19 cellular contexts compared by ENCODE assay signal in the genomic region with DNA sequence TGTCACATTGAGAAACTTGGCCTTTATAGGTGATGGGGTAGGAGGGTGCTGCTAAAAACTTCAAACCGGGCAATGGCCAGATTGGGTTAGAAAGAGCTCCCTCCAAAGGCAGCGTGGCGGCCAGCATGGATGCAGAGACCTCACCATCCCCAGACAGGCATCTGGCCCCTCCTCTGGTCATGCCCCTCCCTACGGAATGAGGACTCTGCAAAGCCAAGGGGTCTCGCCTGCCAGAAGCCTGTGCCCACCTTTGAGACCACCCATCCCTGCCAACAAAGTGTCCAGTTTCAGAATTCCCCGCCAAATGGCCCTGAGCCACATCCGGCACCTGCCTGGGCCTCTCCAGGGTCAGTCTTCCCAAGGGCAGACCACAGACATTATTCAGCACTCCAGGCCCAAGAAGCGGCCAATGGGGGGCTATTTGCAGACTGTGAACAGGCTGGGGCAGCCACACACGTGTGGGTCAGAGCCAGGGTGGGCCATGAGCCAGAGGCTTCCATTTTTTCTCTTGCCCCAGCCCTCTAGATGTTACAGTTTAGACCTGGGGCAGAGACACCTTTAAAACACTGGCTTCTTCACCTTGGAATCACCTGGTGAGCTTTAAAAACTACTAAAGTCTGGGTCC. TPM values are rescaled to one million over a fixed set of nuclear protein-coding genes. Genes with fewer than 3 reads are reported as not detected.
DNase-seq lines count a peak whose midpoint lies in the region; ATAC-seq, FAIRE-seq and TF ChIP-seq lines count a peak whose summit lies in the region.
"Had no signal": no experiment of that assay in that cellular context is flagged by ENCODE, and none has a peak within 500 bp of the region (broad histone marks: within the 10 kb centered on the region; RNA-seq: fewer than 3 reads in every experiment).

No MANE protein-coding gene starts in this region.

- no peak for TF ChIP-seq POLR2A in H1 (IDR thresholded peaks at IDR 0.05; ENCODE audit: control extremely low read depth in 1 of 2, low read depth in 2 of 2, low read length in 2 of 2)

- no peak for TF ChIP-seq EP300 in H1 (IDR thresholded peaks at IDR 0.05; ENCODE audit: borderline replicate concordance in 1 of 2, low read depth in 2 of 2, low read length in 2 of 2)

- no peak overlapping the region for H3K23ac ChIP-seq in H9 (ENCODE audit: insufficient read length, low read depth, low read length)
- no peak overlapping the region for H3K23ac ChIP-seq in H1 (ENCODE audit: insufficient read length)
- peak overlapping the region; percentile 7 for H3K23ac ChIP-seq in neuronal stem cell (ENCODE audit: low read depth, low read length, poor library complexity)

- no peaks in the 10 kb centered on the region for H3K23me2 ChIP-seq in H9 (ENCODE audit: insufficient read length, low read depth, low read length, poor library complexity, severe bottlenecking)
- no peaks in the 10 kb centered on the region for H3K23me2 ChIP-seq in H1 (ENCODE audit: low read depth, low read length)

- no peaks in the 10 kb centered on the region for H3K79me2 ChIP-seq in H9 (ENCODE audit: insufficient read depth, low read length)
- no peaks in the 10 kb centered on the region for H3K79me2 ChIP-seq in H1 (ENCODE audit: control insufficient read depth in 1 of 2, insufficient read depth in 2 of 2, low read length in 2 of 2)

- no peak overlapping the region for H2BK12ac ChIP-seq in H9 (ENCODE audit: insufficient read length, low read depth, low read length)
- no peak overlapping the region for H2BK12ac ChIP-seq in H1 (ENCODE audit: low read depth, low read length)
- no peak overlapping the region for H2BK12ac ChIP-seq in neuronal stem cell (ENCODE audit: low read length)

- TF ChIP-seq RAD21 in H1 (IDR thresholded peaks at IDR 0.05 in 1 of 2, conservative IDR thresholded peaks at IDR 0.05 in 1 of 2; ENCODE audit: low read depth in 2 of 2, low read length in 2 of 2) = no peak

- no peak for FAIRE-seq in H1 (lab: Jason Lieb, UNC)

- no peaks in the 10 kb centered on the region for H3K27me3 ChIP-seq in BLaER1 treated with 17β-estradiol and CSF1 and Interleukin-3, amounts not matched to agents 10 nM and 100 nM
- no peaks in the 10 kb centered on the region for H3K27me3 ChIP-seq in H9 (ENCODE audit: insufficient read depth, low read length)
- H3K27me3 ChIP-seq in H1 (replicated peaks in 1 of 4; ENCODE audit: control insufficient read depth in 3 of 4, extremely low read depth in 1 of 4, insufficient read depth in 3 of 4, low read length in 3 of 4) = peaks cover 0 to 8% (median 3%) of the 10 kb centered on the region in 4 experiments; a peak in 4 of 7 replicates
- H3K27me3 ChIP-seq in neuronal stem cell (ENCODE audit: control insufficient read depth in 3 of 3, insufficient read depth in 3 of 3, low read depth in 1 of 3, low read length in 3 of 3) = no peaks in the 10 kb centered on the region
- H3K27me3 ChIP-seq: BE2C had no signal

- H2BK5ac ChIP-seq in H9 (ENCODE audit: insufficient read length, low read length) (no peak overlapping the region), H1 (ENCODE audit: low read depth, low read length) (no peak overlapping the region), neuronal stem cell (ENCODE audit: low read length) (no peak overlapping the region)

- H4K20me1 ChIP-seq in BLaER1 treated with 17β-estradiol and CSF1 and Interleukin-3, amounts not matched to agents 10 nM and 100 nM = no peaks in the 10 kb centered on the region
- H4K20me1 ChIP-seq in H9 (ENCODE audit: control insufficient read depth, insufficient read depth, insufficient read length) (no peaks in the 10 kb centered on the region), H1 (replicated peaks in 1 of 2; ENCODE audit: control insufficient read depth in 1 of 2, insufficient read depth in 2 of 2, low read length in 2 of 2) (no peaks in the 10 kb centered on the region)

- H3K36me3 Mint-ChIP-seq in H9 (ENCODE audit: insufficient read depth in 1 of 3, low read depth in 3 of 3) = no peaks in the 10 kb centered on the region; a peak in 1 of 7 replicates
- no peaks in the 10 kb centered on the region for H3K36me3 Mint-ChIP-seq in Calu3 (ENCODE audit: insufficient read depth, unreplicated experiment)

- peak overlapping the region in 6 of 11 experiments; percentile 6 to 57 (median 46); a peak in 9 of 22 replicates for H3K27ac ChIP-seq in BLaER1 treated with 17β-estradiol and CSF1 and Interleukin-3, amounts not matched to agents 10 nM and 100 nM
- H3K27ac ChIP-seq in H9 (ENCODE audit: insufficient read length, low read depth, low read length) (no peak overlapping the region), H1 (ENCODE audit: low read depth, low read length) (no peak overlapping the region), neuronal stem cell (replicated peaks; ENCODE audit: low read length) (no peak overlapping the region)
- H3K27ac ChIP-seq: SJSA1 had no signal

- peaks cover 0 to 12% (median 0%) of the 10 kb centered on the region in 11 experiments; a peak in 1 of 22 replicates for H3K9me3 ChIP-seq in BLaER1 treated with 17β-estradiol and CSF1 and Interleukin-3, amounts not matched to agents 10 nM and 100 nM (replicated peaks in 1 of 11)
- H3K9me3 ChIP-seq in H9 (ENCODE audit: control insufficient read depth, low read depth, low read length) = no peaks in the 10 kb centered on the region
- no peaks in the 10 kb centered on the region for H3K9me3 ChIP-seq in H1 (ENCODE audit: insufficient read depth in 2 of 2, low read depth in 1 of 2, low read length in 1 of 2)
- H3K9me3 ChIP-seq in neuronal stem cell (replicated peaks in 1 of 2; ENCODE audit: control insufficient read depth in 2 of 2, insufficient read depth in 1 of 2, low read depth in 1 of 2, low read length in 2 of 2) = no peaks in the 10 kb centered on the region
- H3K9me3 ChIP-seq: BE2C, SJSA1 had no signal

- peaks cover 13 to 30% of the 10 kb centered on the region in 2 experiments for H3K4me1 Mint-ChIP-seq in H9
- no peaks in the 10 kb centered on the region for H3K4me1 Mint-ChIP-seq in Calu3 (ENCODE audit: low read depth, unreplicated experiment)

- no CpG with 5 or more reads among the region's 9 CpGs for WGBS in H9 (ENCODE audit: extremely low coverage, insufficient read length, low lambda C conversion rate)
- WGBS in H1 (ENCODE audit: extremely low coverage in 1 of 2, insufficient coverage in 1 of 2, insufficient read length in 1 of 2, insufficient replicate concordance in 2 of 2, low coverage in 1 of 2, low lambda C conversion rate in 2 of 2, missing lambda C conversion rate in 1 of 2), 2 experiments = 70% methylated on average over 9 of the region's 9 CpGs; no CpG with 5 or more reads in 1 of the 2 experiments
- WGBS in neuronal stem cell (ENCODE audit: extremely low coverage in 2 of 2, insufficient read length in 2 of 2, insufficient replicate concordance in 1 of 2), 2 donors = no CpG with 5 or more reads among the region's 9 CpGs

- CTCF ChIA-PET in H1 (lab: Charles Lee; ENCODE audit: partially characterized antibody) (interaction anchor here (0.7 to 22.0 kb wide), 7 partner anchors 2 to 61 kb away, joined by 3 to 513 read pairs (median 4); a partner anchor contains a TSS), Calu3 (lab: Charles Lee) (no interaction called here)

- no peak overlapping the region for H3K27ac Mint-ChIP-seq in H9
- no peak overlapping the region for H3K27ac Mint-ChIP-seq in Calu3 (ENCODE audit: unreplicated experiment)

- H3T11ph ChIP-seq in H9 (ENCODE audit: low read length) = no peak overlapping the region

- H3K27me3 Mint-ChIP-seq in H9 (ENCODE audit: low read depth) = peaks cover 63% of the 10 kb centered on the region
- H3K27me3 Mint-ChIP-seq in Calu3 (ENCODE audit: unreplicated experiment) = peaks cover 89% of the 10 kb centered on the region

- TF ChIP-seq CTCF in H9 (conservative IDR thresholded peaks at IDR 0.05) (0 out of 3 replicates have a peak, but pooled peaks have one; percentile 20), H1 (IDR thresholded peaks at IDR 0.05; ENCODE audit: control extremely low read depth in 1 of 3, insufficient read depth in 1 of 3, low read depth in 1 of 3, low read length in 3 of 3) (peak in 1 of 3 experiments; percentile 18; a peak in 1 of 4 replicates), Calu3 (IDR thresholded peaks at IDR 0.05; ENCODE audit: unreplicated experiment) (no peak)

- BruUV-seq in Calu3 (replicated peaks; lab: Mats Ljungman, UMichigan) = no TSS peak

- ATAC-seq in GM21526 (IDR thresholded peaks at IDR 0.05; ENCODE audit: low FRiP score, unreplicated experiment) = no peak
- ATAC-seq in HG02623 (IDR thresholded peaks at IDR 0.05; ENCODE audit: unreplicated experiment) = no peak
- ATAC-seq: PC-3 had no signal

- intact Hi-C loops in Calu3 (cut with micrococcal nuclease; ENCODE audit: unreplicated experiment) = no loop called here

- H3K18ac ChIP-seq in H9 (ENCODE audit: insufficient read length, low read depth, low read length) (no peak overlapping the region), H1 (ENCODE audit: extremely low read depth, low read length) (no peak overlapping the region), neuronal stem cell (ENCODE audit: low read length) (peak overlapping the region; percentile 58)

- H3K79me1 ChIP-seq in H9 (ENCODE audit: insufficient read depth, low read depth, low read length, poor library complexity, severe bottlenecking) (no peaks in the 10 kb centered on the region), H1 (ENCODE audit: low read depth, low read length) (no peaks in the 10 kb centered on the region), neuronal stem cell (ENCODE audit: low read depth, low read length) (no peaks in the 10 kb centered on the region)

- no peak overlapping the region for H3K4ac ChIP-seq in H9 (ENCODE audit: low read depth, low read length)
- no peak overlapping the region for H3K4ac ChIP-seq in H1 (replicated peaks; ENCODE audit: insufficient read length, low read depth, low read length)
- no peak overlapping the region for H3K4ac ChIP-seq in neuronal stem cell (ENCODE audit: low read length)

- H2BK120ac ChIP-seq in H9 (ENCODE audit: low read depth, low read length, poor library complexity, severe bottlenecking) = no peak overlapping the region
- no peak overlapping the region for H2BK120ac ChIP-seq in H1 (replicated peaks; ENCODE audit: low read depth, low read length)
- no peak overlapping the region for H2BK120ac ChIP-seq in neuronal stem cell (ENCODE audit: low read depth, low read length)

- no peaks in the 10 kb centered on the region; a peak in 1 of 5 replicates for H3K9me3 Mint-ChIP-seq in H9
- no peaks in the 10 kb centered on the region for H3K9me3 Mint-ChIP-seq in Calu3 (ENCODE audit: low read depth, unreplicated experiment)
- H3K9me3 Mint-ChIP-seq: IgD-negative memory B cell had no signal

- DNase-seq in H9 (peak; percentile 43), H1 (ENCODE audit: low read depth in 1 of 2, low spot score in 2 of 2) (peak in 1 of 2 experiments; percentile 53), neuronal stem cell (ENCODE audit: low spot score) (no peak), NCI-H187 treated with DMSO at 0.1 percent for 48 hours (lab: John Stamatoyannopoulos, UW) (no peak), Calu3 (no peak)
- DNase-seq: BE2C, DMS 273 treated with DMSO at 0.1 percent for 48 hours, HCEC 1CT, NCI-H1436, NCI-H2107, NCI-H345, NCI-H526 treated with DMSO at 0.1 percent for 48 hours, PC-3 had no signal

- H3K56ac ChIP-seq in H9 (ENCODE audit: insufficient read length, low read depth, low read length) = no peak overlapping the region
- H3K56ac ChIP-seq in H1 (replicated peaks; ENCODE audit: insufficient read length, low read depth, low read length) = no peak overlapping the region

- H3K4me3 Mint-ChIP-seq in H9 (no peak overlapping the region), Calu3 (ENCODE audit: low read depth, unreplicated experiment) (no peak overlapping the region)

- no peaks in the 10 kb centered on the region for H3K36me3 ChIP-seq in BLaER1 treated with 17β-estradiol and CSF1 and Interleukin-3, amounts not matched to agents 10 nM and 100 nM
- H3K36me3 ChIP-seq in H1 (ENCODE audit: control insufficient read depth in 2 of 4, insufficient read depth in 4 of 4, low read length in 3 of 4) (no peaks in the 10 kb centered on the region), neuronal stem cell (replicated peaks in 1 of 2; ENCODE audit: control insufficient read depth in 2 of 2, insufficient read depth in 2 of 2, low read length in 2 of 2) (peaks cover 0 to 30% of the 10 kb centered on the region in 2 donors)
- H3K36me3 ChIP-seq: BE2C, SJSA1 had no signal

- H2AK5ac ChIP-seq in H9 (ENCODE audit: insufficient read length, low read length) (no peak overlapping the region), H1 (ENCODE audit: low read depth, low read length) (no peak overlapping the region), neuronal stem cell (ENCODE audit: low read depth, low read length) (peak overlapping the region; percentile 60)

- H4K5ac ChIP-seq in H9 (ENCODE audit: insufficient read length, low read depth, low read length) (no peak overlapping the region), H1 (ENCODE audit: insufficient read length, low read depth, low read length) (no peak overlapping the region)

- POLR2A ChIA-PET in H1 (lab: Charles Lee; ENCODE audit: partially characterized antibody) = no interaction called here

- H2BK20ac ChIP-seq in H9 (ENCODE audit: low read depth, low read length, poor library complexity, severe bottlenecking) (no peak overlapping the region), H1 (ENCODE audit: low read length) (no peak overlapping the region)

- H4K91ac ChIP-seq in H9 (ENCODE audit: insufficient read length, low read depth, low read length) (no peak overlapping the region), H1 (replicated peaks; ENCODE audit: insufficient read length, low read length) (no peak overlapping the region), neuronal stem cell (ENCODE audit: low read depth, low read length, poor library complexity) (no peak overlapping the region)

- peaks cover 13 to 55% (median 40%) of the 10 kb centered on the region in 10 experiments for H3K4me1 ChIP-seq in BLaER1 treated with 17β-estradiol and CSF1 and Interleukin-3, amounts not matched to agents 10 nM and 100 nM
- H3K4me1 ChIP-seq in H9 (ENCODE audit: insufficient read depth, low read length) (0 out of 2 replicates have a peak, but pooled peaks cover 2% of the 10 kb centered on the region), H1 (replicated peaks in 1 of 4; ENCODE audit: control insufficient read depth in 3 of 4, insufficient read depth in 4 of 4, low read length in 3 of 4) (peaks cover 0 to 9% (median 5%) of the 10 kb centered on the region in 4 experiments; a peak in 4 of 7 replicates), neuronal stem cell (ENCODE audit: control insufficient read depth in 2 of 2, insufficient read depth in 1 of 2, low read depth in 1 of 2, low read length in 2 of 2) (peaks cover 6 to 13% of the 10 kb centered on the region in 2 donors)
- H3K4me1 ChIP-seq: BE2C, SJSA1 had no signal

- H2BK15ac ChIP-seq in H9 (ENCODE audit: low read depth, low read length) (no peak overlapping the region), H1 (ENCODE audit: low read length) (no peak overlapping the region), neuronal stem cell (ENCODE audit: low read length) (peak overlapping the region; percentile 31)

- H3K14ac ChIP-seq in H9 (ENCODE audit: insufficient read depth, low read length) = no peak overlapping the region
- H3K14ac ChIP-seq in H1 (ENCODE audit: insufficient read length) = no peak overlapping the region
- no peak overlapping the region for H3K14ac ChIP-seq in neuronal stem cell (ENCODE audit: low read length)

- peak overlapping the region; percentile 41 to 96 (median 88); a peak in 21 of 22 replicates for H3K4me2 ChIP-seq in BLaER1 treated with 17β-estradiol and CSF1 and Interleukin-3, amounts not matched to agents 10 nM and 100 nM
- H3K4me2 ChIP-seq in H9 (ENCODE audit: insufficient read depth, insufficient read length, low read length) = no peak overlapping the region
- no peak overlapping the region for H3K4me2 ChIP-seq in H1 (ENCODE audit: insufficient read depth in 1 of 2, low read depth in 2 of 2, low read length in 2 of 2)
- H3K4me2 ChIP-seq in neuronal stem cell (ENCODE audit: insufficient read depth, low read length, poor library complexity, severe bottlenecking) = no peak overlapping the region

- H2AFZ ChIP-seq in H9 (ENCODE audit: low read length) (no peak overlapping the region), H1 (ENCODE audit: low read length) (no peak overlapping the region), neuronal stem cell (ENCODE audit: low read length) (no peak overlapping the region)

- H3K9ac ChIP-seq in BLaER1 treated with 17β-estradiol and CSF1 and Interleukin-3, amounts not matched to agents 10 nM and 100 nM = no peak overlapping the region
- no peak overlapping the region for H3K9ac ChIP-seq in H9 (ENCODE audit: extremely low read depth, insufficient read length, low read length)
- no peak overlapping the region for H3K9ac ChIP-seq in H1 (replicated peaks in 1 of 4; ENCODE audit: extremely low read depth in 1 of 4, low read depth in 3 of 4, low read length in 3 of 4)
- H3K9ac ChIP-seq in neuronal stem cell (ENCODE audit: low read depth, low read length, poor library complexity) = no peak overlapping the region

- H3K4me3 ChIP-seq in BLaER1 treated with 17β-estradiol and CSF1 and Interleukin-3, amounts not matched to agents 10 nM and 100 nM = peak overlapping the region in 2 of 10 experiments; percentile 33 to 39; a peak in 3 of 20 replicates
- H3K4me3 ChIP-seq in H1 (ENCODE audit: extremely low read depth in 1 of 4, insufficient read depth in 2 of 4, low read depth in 3 of 4, low read length in 4 of 4) (no peak overlapping the region), neuronal stem cell (ENCODE audit: low read length in 2 of 2) (no peak overlapping the region)
- H3K4me3 ChIP-seq: SJSA1 had no signal

- H4K8ac ChIP-seq in H9 (replicated peaks; ENCODE audit: insufficient read length, low read depth, low read length) (no peak overlapping the region), H1 (ENCODE audit: extremely low read depth, insufficient read depth, low read length) (no peak overlapping the region), neuronal stem cell (ENCODE audit: low read depth, low read length) (no peak overlapping the region)

RNA-seq across cellular contexts. Expression of a gene that starts 4.2 kb away (rescaled TPM):
- total RNA-seq in H9 (2021) (not detected in 2 replicates), Calu3 (2022) (not detected in 2 replicates)
- total RNA-seq in H1 (2021; fragmentation: NEBNext Ultra II Directional; extraction: Animal tissue kit (Norgen Biotek cat#: 25700)) = not detected in 2 replicates
- polyA plus RNA-seq in H1 (2011; rRNA removed) = 0.17 TPM in 1 of 2 replicates, not detected in the other
- polyA plus RNA-seq in H1 (2011; cell fraction: cytosol; rRNA removed) = not detected
- 0.31 TPM for polyA plus RNA-seq in H1 (2011; cell fraction: nucleus; rRNA removed)
- 0.18 to 0.19 TPM in 2 of 4 replicates, not detected in the others for polyA plus RNA-seq in H1 (2012, experiment 1 of 2)
- polyA plus RNA-seq in H1 (2012, experiment 2 of 2) = not detected
- polyA plus RNA-seq in H1 (2013, experiment 1 of 2) = 0.04 TPM
- polyA plus RNA-seq in H1 (2013, experiment 2 of 2) = not detected
- not detected in 2 replicates for polyA minus RNA-seq in H1 (2011; rRNA and poly(A)+ RNA removed)
- polyA minus RNA-seq in H1 (2011; cell fraction: cytosol; rRNA and poly(A)+ RNA removed) = not detected
- not detected for polyA minus RNA-seq in H1 (2011; cell fraction: nucleus; rRNA and poly(A)+ RNA removed)
- polyA plus RNA-seq in neuronal stem cell (2013, experiment 1 of 2) = 1.9 TPM
- 2.3 TPM for polyA plus RNA-seq in neuronal stem cell (2013, experiment 2 of 2)
- total RNA-seq: PC-3, SJSA1 had no signal
- polyA plus RNA-seq: IgD-negative memory B cell had no signal

RNA-seq across cellular contexts. Expression of a gene that starts 31.1 kb away (rescaled TPM):
- total RNA-seq in H9 (2021) = not detected in 2 replicates
- not detected in 2 replicates for total RNA-seq in H1 (2021; fragmentation: NEBNext Ultra II Directional; extraction: Animal tissue kit (Norgen Biotek cat#: 25700))
- not detected in 2 replicates for polyA plus RNA-seq in H1 (2011; rRNA removed)
- 0.04 TPM for polyA plus RNA-seq in H1 (2011; cell fraction: cytosol; rRNA removed)
- polyA plus RNA-seq in H1 (2011; cell fraction: nucleus; rRNA removed) = 0.14 TPM
- not detected in 4 replicates for polyA plus RNA-seq in H1 (2012, experiment 1 of 2)
- not detected for polyA plus RNA-seq in H1 (2012, experiment 2 of 2)
- polyA plus RNA-seq in H1 (2013, experiment 1 of 2) = not detected
- polyA plus RNA-seq in H1 (2013, experiment 2 of 2) = not detected
- polyA minus RNA-seq in H1 (2011; rRNA and poly(A)+ RNA removed) = not detected in 2 replicates
- polyA minus RNA-seq in H1 (2011; cell fraction: cytosol; rRNA and poly(A)+ RNA removed) = not detected
- polyA minus RNA-seq in H1 (2011; cell fraction: nucleus; rRNA and poly(A)+ RNA removed) = not detected
- 2.1 TPM for polyA plus RNA-seq in neuronal stem cell (2013, experiment 1 of 2)
- polyA plus RNA-seq in neuronal stem cell (2013, experiment 2 of 2) = 2.4 TPM
- not detected in 2 replicates for total RNA-seq in Calu3 (2022)
- total RNA-seq: PC-3, SJSA1 had no signal
- polyA plus RNA-seq: IgD-negative memory B cell had no signal

RNA-seq across cellular contexts. Expression of a gene that starts 46.9 kb away (rescaled TPM):
- total RNA-seq in H9 (2021) (0.28 and 0.88 TPM in 2 replicates), Calu3 (2022) (not detected in 2 replicates)
- 0.39 and 0.55 TPM in 2 replicates for total RNA-seq in H1 (2021; fragmentation: NEBNext Ultra II Directional; extraction: Animal tissue kit (Norgen Biotek cat#: 25700))
- polyA plus RNA-seq in H1 (2011; rRNA removed) = 0.53 and 0.70 TPM in 2 replicates
- 0.27 TPM for polyA plus RNA-seq in H1 (2011; cell fraction: cytosol; rRNA removed)
- 0.64 TPM for polyA plus RNA-seq in H1 (2011; cell fraction: nucleus; rRNA removed)
- 0.49 to 0.90 TPM (median 0.61 TPM) in 4 replicates for polyA plus RNA-seq in H1 (2012, experiment 1 of 2)
- polyA plus RNA-seq in H1 (2012, experiment 2 of 2) = 0.39 TPM
- polyA plus RNA-seq in H1 (2013, experiment 1 of 2) = 0.77 TPM
- 0.75 TPM for polyA plus RNA-seq in H1 (2013, experiment 2 of 2)
- polyA minus RNA-seq in H1 (2011; rRNA and poly(A)+ RNA removed) = 0.47 and 0.61 TPM in 2 replicates
- not detected for polyA minus RNA-seq in H1 (2011; cell fraction: cytosol; rRNA and poly(A)+ RNA removed)
- 2.1 TPM for polyA minus RNA-seq in H1 (2011; cell fraction: nucleus; rRNA and poly(A)+ RNA removed)
- 0.33 TPM for polyA plus RNA-seq in neuronal stem cell (2013, experiment 1 of 2)
- polyA plus RNA-seq in neuronal stem cell (2013, experiment 2 of 2) = 0.35 TPM
- total RNA-seq: Daoy, PC-3, SJSA1 had no signal
- polyA plus RNA-seq: IgD-negative memory B cell had no signal

Comparison
In these comparisons a context has a peak if more than half of its experiments do, and no peak if none do; other contexts are left out.
1. H3K27ac ChIP-seq: peak in BLaER1 treated with 17β-estradiol and CSF1 and Interleukin-3, amounts not matched to agents 10 nM and 100 nM (6 of 11); none in H9 (single experiment), H1 (single experiment) and neuronal stem cell (single experiment).
2. H3K4me2 ChIP-seq: peak in BLaER1 treated with 17β-estradiol and CSF1 and Interleukin-3, amounts not matched to agents 10 nM and 100 nM (11 of 11); none in H9 (single experiment), H1 (0 of 2) and neuronal stem cell (single experiment).